1 cellular context compared by ENCODE assay signal in the genomic region with DNA sequence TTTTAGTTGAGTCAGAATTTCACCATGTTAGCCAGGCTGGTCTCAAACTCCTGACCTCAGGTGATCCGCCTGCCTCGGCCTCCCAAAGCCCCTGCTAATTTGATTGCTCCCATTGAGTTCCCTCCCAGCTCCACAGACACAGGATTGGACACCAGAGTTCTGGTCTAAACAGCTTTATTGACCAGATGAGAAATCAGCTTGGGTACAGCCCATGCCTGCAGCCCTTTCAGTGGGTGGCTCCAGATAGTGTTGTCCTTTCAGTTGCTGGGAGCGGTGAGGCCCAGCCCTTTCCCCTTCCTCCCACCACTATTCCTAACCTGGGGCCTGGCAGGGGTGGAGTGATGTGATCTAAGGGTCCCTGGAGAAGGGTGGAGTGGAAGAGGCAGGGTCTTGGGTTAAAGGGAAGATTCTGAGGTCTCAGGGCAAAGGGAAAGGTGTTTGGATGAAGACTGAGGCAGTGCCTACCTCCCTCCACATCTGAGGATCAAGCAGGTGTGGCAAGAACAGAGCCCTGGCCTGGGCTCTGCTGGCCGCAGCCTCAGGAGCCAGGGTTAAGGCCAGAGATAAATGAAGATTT.
A peak's percentile ranks its signal among the peaks of the same experiment; 100 is the strongest.
TF ChIP-seq lines count a peak whose summit lies in the region.

No MANE protein-coding gene starts in this region.

TF ChIP-seq in H1, 55 proteins besides CTCF, POLR2A, EP300 and RAD21:
- TF ChIP-seq MAFK (IDR thresholded peaks at IDR 0.05; ENCODE audit: low read depth, low read length) (no peak), SP1 (IDR thresholded peaks at IDR 0.05; ENCODE audit: low read depth, low read length) (peak; percentile 32; the same call in 1 of the 2 replicates)
